In the genomic region with DNA sequence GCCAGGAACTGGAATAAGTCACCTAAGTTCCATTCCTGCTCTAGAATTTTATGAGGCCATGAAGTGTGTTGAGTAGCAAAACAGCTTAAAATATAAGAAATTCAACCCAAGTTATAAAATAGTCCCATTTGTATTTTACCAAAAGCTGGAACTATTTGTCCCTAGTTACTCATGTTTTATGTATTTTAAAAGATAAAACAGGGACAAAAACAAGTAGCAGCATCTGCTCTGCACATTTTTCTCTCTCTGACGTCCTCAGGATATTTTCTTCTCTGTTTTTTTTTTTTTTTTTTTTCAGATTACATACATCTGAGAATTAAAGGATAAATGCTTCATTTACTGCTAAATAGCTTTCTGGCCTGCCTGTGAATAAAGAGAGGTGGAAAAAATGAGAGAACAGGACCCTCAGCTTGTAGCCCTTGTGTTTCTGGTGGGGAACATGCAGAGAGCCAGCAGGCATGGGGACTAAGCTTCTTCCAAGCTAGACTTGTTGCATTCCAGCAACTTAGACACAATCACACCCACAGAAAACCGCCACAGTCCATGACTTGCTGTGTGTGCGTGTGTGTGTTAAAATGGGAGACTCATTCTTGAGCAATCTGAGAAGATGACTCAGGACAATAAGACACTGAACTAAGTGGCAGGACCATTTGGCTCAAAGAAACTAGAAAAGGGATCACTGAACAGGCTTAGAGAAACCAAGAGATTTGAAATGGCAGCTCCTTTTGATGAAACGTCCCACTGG, we compare ENCODE assay signal across 12 cellular contexts.
DNase-seq lines count a peak whose midpoint lies in the region; ATAC-seq and TF ChIP-seq lines count a peak whose summit lies in the region.
"Had no signal": no experiment of that assay in that cellular context is flagged by ENCODE, and none has a peak within 500 bp of the region (broad histone marks: within the 10 kb centered on the region; RNA-seq: fewer than 3 reads in every experiment).

No MANE protein-coding gene starts in this region.

- H3K9me3 ChIP-seq in breast epithelium: no peaks in the 10 kb centered on the region
- no peaks in the 10 kb centered on the region for H3K9me3 ChIP-seq in hepatocyte (ENCODE audit: low read depth)

- no peaks in the 10 kb centered on the region for H4K20me1 ChIP-seq in hepatocyte (ENCODE audit: insufficient read depth, poor library complexity, severe bottlenecking)

- no TSS peak for BruUV-seq in MCF 10A (replicated peaks; lab: Mats Ljungman, UMichigan)

- WGBS in hepatocyte (ENCODE audit: low lambda C conversion rate, missing lambda C conversion rate): 64% methylated on average over 4 of the region's 4 CpGs

- H3K4me1 ChIP-seq in breast epithelium: no peaks in the 10 kb centered on the region
- no peaks in the 10 kb centered on the region for H3K4me1 ChIP-seq in hepatocyte (ENCODE audit: insufficient read depth)

- H3K27me3 Mint-ChIP-seq in MCF 10A (ENCODE audit: insufficient read depth, unreplicated experiment): no peaks in the 10 kb centered on the region

- no peak for TF ChIP-seq POLR2A in breast epithelium (IDR thresholded peaks at IDR 0.05)

- H3K27ac ChIP-seq in breast epithelium: no peak overlapping the region
- peak overlapping the region; percentile 25 for H3K27ac ChIP-seq in hepatocyte

- no peaks in the 10 kb centered on the region for H3K79me2 ChIP-seq in hepatocyte

- peak; percentile 97 for DNase-seq in MCF 10A (ENCODE audit: unreplicated experiment)
- no peak for DNase-seq in breast epithelium (ENCODE audit: low spot score in 2 of 2)
- DNase-seq in astrocyte of the cerebellum (ENCODE audit: low read depth): peak; percentile 5
- DNase-seq in hepatocyte (ENCODE audit: low spot score): peak; percentile 26
- no peak for DNase-seq in left lobe of liver (ENCODE audit: low spot score)
- no peak for DNase-seq in germinal center (ENCODE audit: low spot score)
- DNase-seq: activated CD4-positive, alpha-beta T cell treated with anti-CD3 and anti-CD28 coated beads for 4 hours; retina; stimulated activated naive CD8-positive, alpha-beta T cell treated with anti-CD3 and anti-CD28 coated beads, Interleukin-15, Interleukin-2, amounts not matched to agents 100 U/mL and 50 U/mL, for 24 hours had no signal

- in situ Hi-C loops in astrocyte of the cerebellum (cut with HindIII; ENCODE audit: low sequenced_read_pairs): no loop called here

- intact Hi-C loops in MCF 10A (cut with micrococcal nuclease) (no loop called here), breast epithelium (cut with DNase I; ENCODE audit: low total_unique reads) (no loop called here)

- H2AFZ ChIP-seq in hepatocyte: no peak overlapping the region

- H3K4me3 Mint-ChIP-seq in MCF 10A (ENCODE audit: unreplicated experiment): peak overlapping the region; percentile 33
- H3K4me3 Mint-ChIP-seq: IgD-negative memory B cell had no signal

- CTCF ChIA-PET in MCF 10A (lab: Yijun Ruan, JAX): interaction anchor here (0.5 to 1.9 kb wide), 9 partner anchors 12 to 1091 kb away, joined by 3 to 5 read pairs (median 3); no protein-coding TSS in a partner anchor

- H3K36me3 Mint-ChIP-seq in MCF 10A (ENCODE audit: insufficient read depth, unreplicated experiment): peaks cover 12% of the 10 kb centered on the region
- H3K36me3 Mint-ChIP-seq: IgD-negative memory B cell had no signal

- H3K27me3 ChIP-seq in breast epithelium (no peaks in the 10 kb centered on the region), hepatocyte (no peaks in the 10 kb centered on the region)

- no peak overlapping the region for H3K4me2 ChIP-seq in hepatocyte

- H3K4me1 Mint-ChIP-seq in MCF 10A (ENCODE audit: insufficient read depth, unreplicated experiment): peaks cover 19% of the 10 kb centered on the region
- H3K4me1 Mint-ChIP-seq: IgD-negative memory B cell had no signal

- ATAC-seq in left lobe of liver (no peak), GM21717 (IDR thresholded peaks at IDR 0.05; ENCODE audit: unreplicated experiment) (no peak), GM21526 (IDR thresholded peaks at IDR 0.05; ENCODE audit: low FRiP score, unreplicated experiment) (no peak)
- ATAC-seq: stimulated activated naive CD8-positive, alpha-beta T cell treated with anti-CD3 and anti-CD28 coated beads, Interleukin-15, Interleukin-2, amounts not matched to agents 100 U/mL and 50 U/mL, for 24 hours had no signal

- H3K9me2 ChIP-seq in hepatocyte (replicated peaks; ENCODE audit: insufficient read depth): no peaks in the 10 kb centered on the region

- no peak for TF ChIP-seq CTCF in MCF 10A (IDR thresholded peaks at IDR 0.05; ENCODE audit: unreplicated experiment)
- no peak for TF ChIP-seq CTCF in breast epithelium (IDR thresholded peaks at IDR 0.05)
- no peak for TF ChIP-seq CTCF in astrocyte of the cerebellum (IDR thresholded peaks at IDR 0.05; ENCODE audit: low read depth, low read length, missing control alignments)
- TF ChIP-seq CTCF in hepatocyte (IDR thresholded peaks at IDR 0.05; ENCODE audit: poor library complexity): no peak

- no peaks in the 10 kb centered on the region for H3K9me3 Mint-ChIP-seq in MCF 10A (ENCODE audit: unreplicated experiment)
- H3K9me3 Mint-ChIP-seq: IgD-negative memory B cell had no signal

- H3K27ac Mint-ChIP-seq in MCF 10A (ENCODE audit: low read depth, unreplicated experiment): peak overlapping the region; percentile 89
- H3K27ac Mint-ChIP-seq: IgD-negative memory B cell had no signal

- H3K36me3 ChIP-seq in breast epithelium (no peaks in the 10 kb centered on the region), hepatocyte (replicated peaks; ENCODE audit: insufficient read depth, low read depth) (no peaks in the 10 kb centered on the region)

- POLR2A ChIA-PET in MCF 10A (lab: Yijun Ruan, JAX): interaction anchor here (0.8 to 1.2 kb wide), 4 partner anchors 11 to 79 kb away, joined by 3 to 5 read pairs (median 4); no protein-coding TSS in a partner anchor

- H3K4me3 ChIP-seq in breast epithelium (no peak overlapping the region), astrocyte of the cerebellum (ENCODE audit: low read depth, low read length) (no peak overlapping the region), hepatocyte (no peak overlapping the region)

Comparison
In these comparisons a context has a peak if more than half of its experiments do, and no peak if none do; other contexts are left out.
1. DNase-seq: peak in MCF 10A (single experiment), astrocyte of the cerebellum (single experiment) and hepatocyte (single experiment); none in breast epithelium (0 of 2), left lobe of liver (single experiment) and germinal center (single experiment).